8 cellular contexts compared by ENCODE assay signal in the genomic region with DNA sequence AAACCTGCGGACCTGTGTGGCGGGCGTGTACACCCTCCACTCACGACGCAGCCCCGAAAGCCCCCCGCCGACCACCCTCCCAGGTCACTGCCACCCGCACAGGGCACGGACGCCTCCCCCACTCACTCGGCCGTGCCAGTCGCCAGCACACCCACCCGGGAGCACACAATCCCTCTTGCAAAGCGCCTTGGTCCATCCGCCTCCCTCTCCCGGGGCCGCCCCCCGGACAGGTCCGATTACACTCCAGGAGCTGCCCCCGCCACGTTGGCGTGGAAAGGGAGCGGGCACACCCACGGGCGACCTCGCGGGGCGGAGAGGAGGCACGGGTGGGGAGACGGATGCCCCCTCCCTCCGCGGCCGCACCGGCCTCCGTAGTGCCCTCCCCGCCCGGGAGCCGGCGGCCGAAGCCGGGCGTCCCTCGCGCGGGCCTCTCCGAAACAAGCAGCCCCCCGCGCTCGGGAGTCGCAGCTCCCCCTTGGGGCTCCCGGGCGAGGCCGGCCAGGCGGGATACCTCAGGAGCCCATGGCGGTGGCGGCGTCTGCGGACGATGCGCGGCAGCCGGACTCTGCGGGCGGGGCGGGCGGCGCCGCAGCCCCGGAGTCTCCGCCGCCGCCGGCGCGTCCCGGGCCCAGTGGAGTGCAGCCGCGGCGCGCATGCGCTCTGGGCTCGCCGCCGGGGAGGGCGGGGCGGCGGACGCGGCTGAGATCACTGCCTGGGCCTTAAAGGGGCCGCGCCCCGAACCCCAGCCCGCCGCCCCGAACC. TPM values are rescaled to one million over a fixed set of nuclear protein-coding genes. Genes with fewer than 3 reads are reported as not detected.
A peak's percentile ranks its signal among the peaks of the same experiment; 100 is the strongest.
DNase-seq lines count a peak whose midpoint lies in the region; ATAC-seq and TF ChIP-seq lines count a peak whose summit lies in the region.

Gene TMEM184B (minus strand): TSS at position 638 of the 762 bp plus-strand sequence. CDS start 25,049 bp downstream, outside the sequence.

- under 1% methylated on average over 97 of the region's 97 CpGs for WGBS in liver

- ATAC-seq in HG02571 (IDR thresholded peaks at IDR 0.05; ENCODE audit: unreplicated experiment): peak; percentile 66
- ATAC-seq in GM21786 (IDR thresholded peaks at IDR 0.05; ENCODE audit: unreplicated experiment): no peak

- peak within 1 kb of the TSS; percentile 40 to 81 for H3K9ac ChIP-seq in liver (ENCODE audit: low read depth in 1 of 2, low read length in 2 of 2)

- H3K27me3 ChIP-seq in liver (ENCODE audit: control insufficient read depth in 4 of 4, insufficient read depth in 4 of 4, low read length in 3 of 4): no peaks in the 10 kb centered on the region

- peak in 1 of 2 donors; percentile 5 for TF ChIP-seq RAD21 in liver (IDR thresholded peaks at IDR 0.05)

- H3K4me3 ChIP-seq in GM12865 (ENCODE audit: low read depth, low read length): peak within 1 kb of the TSS; percentile 78
- peak within 1 kb of the TSS; percentile 38 to 96 (median 69) for H3K4me3 ChIP-seq in liver (ENCODE audit: low read depth in 1 of 3, low read length in 3 of 3)

- H3K36me3 ChIP-seq in liver (ENCODE audit: control insufficient read depth in 4 of 4, insufficient read depth in 3 of 4, low read depth in 1 of 4, low read length in 3 of 4): peaks cover 0 to 3% (median 0%) of the 10 kb centered on the region in 4 donors

- peaks cover 6 to 18% (median 11%) of the 10 kb centered on the region in 4 donors for H3K4me1 ChIP-seq in liver (ENCODE audit: control insufficient read depth in 4 of 4, insufficient read depth in 4 of 4, low read length in 3 of 4)

- no peaks in the 10 kb centered on the region for H3K9me3 ChIP-seq in liver (ENCODE audit: control insufficient read depth in 4 of 4, low read length in 3 of 4)

- H3K27ac ChIP-seq in liver (ENCODE audit: low read depth in 1 of 2, low read length in 2 of 2): peak within 1 kb of the TSS; percentile 60 to 69

- no peak for TF ChIP-seq CTCF in GM12865 (IDR thresholded peaks at IDR 0.05; ENCODE audit: insufficient read depth, low read depth, low read length, missing control alignments)
- no peak for TF ChIP-seq CTCF in liver (IDR thresholded peaks at IDR 0.05; ENCODE audit: low read depth, low read length, missing input control)

- DNase-seq in GM12865 (ENCODE audit: low read depth): peak; percentile 83
- DNase-seq in NCI-H2171 treated with DMSO at 0.1 percent for 48 hours (lab: John Stamatoyannopoulos, UW): peak; percentile 62
- DNase-seq in activated CD4-positive, alpha-beta T cell treated with anti-CD3 and anti-CD28 coated beads, Interleukin-2, amount 50 U/mL, for 4 hours: peak; percentile 70 to 73
- peak in 1 of 2 donors; percentile 75 for DNase-seq in dermis microvascular lymphatic vessel endothelial cell (ENCODE audit: low read depth in 2 of 2)
- peak; percentile 78 to 82 for DNase-seq in stimulated activated CD4-positive, alpha-beta T cell treated with anti-CD3 and anti-CD28 coated beads, Interleukin-2, amount 100 ng/mL, for 48 hours

TF ChIP-seq in liver, 16 proteins besides CTCF, POLR2A, EP300 and RAD21:
- TF ChIP-seq HNF4G (IDR thresholded peaks at IDR 0.05) (no peak), YY1 (IDR thresholded peaks at IDR 0.05) (no peak), JUND (IDR thresholded peaks at IDR 0.05) (no peak), HNF4A (conservative IDR thresholded peaks at IDR 0.05) (no peak), SP1 (IDR thresholded peaks at IDR 0.05) (no peak), EGR1 (IDR thresholded peaks at IDR 0.05; ENCODE audit: low read depth in 2 of 2) (no peak), FOXA2 (IDR thresholded peaks at IDR 0.05) (no peak), TAF1 (conservative IDR thresholded peaks at IDR 0.05) (no peak), GABPA (IDR thresholded peaks at IDR 0.05 in 1 of 2, conservative IDR thresholded peaks at IDR 0.05 in 1 of 2) (no peak), RXRA (IDR thresholded peaks at IDR 0.05) (no peak), MAX (IDR thresholded peaks at IDR 0.05) (no peak), FOXA1 (IDR thresholded peaks at IDR 0.05) (no peak), NR2F2 (IDR thresholded peaks at IDR 0.05) (no peak)
- TF ChIP-seq, protein P1, sequence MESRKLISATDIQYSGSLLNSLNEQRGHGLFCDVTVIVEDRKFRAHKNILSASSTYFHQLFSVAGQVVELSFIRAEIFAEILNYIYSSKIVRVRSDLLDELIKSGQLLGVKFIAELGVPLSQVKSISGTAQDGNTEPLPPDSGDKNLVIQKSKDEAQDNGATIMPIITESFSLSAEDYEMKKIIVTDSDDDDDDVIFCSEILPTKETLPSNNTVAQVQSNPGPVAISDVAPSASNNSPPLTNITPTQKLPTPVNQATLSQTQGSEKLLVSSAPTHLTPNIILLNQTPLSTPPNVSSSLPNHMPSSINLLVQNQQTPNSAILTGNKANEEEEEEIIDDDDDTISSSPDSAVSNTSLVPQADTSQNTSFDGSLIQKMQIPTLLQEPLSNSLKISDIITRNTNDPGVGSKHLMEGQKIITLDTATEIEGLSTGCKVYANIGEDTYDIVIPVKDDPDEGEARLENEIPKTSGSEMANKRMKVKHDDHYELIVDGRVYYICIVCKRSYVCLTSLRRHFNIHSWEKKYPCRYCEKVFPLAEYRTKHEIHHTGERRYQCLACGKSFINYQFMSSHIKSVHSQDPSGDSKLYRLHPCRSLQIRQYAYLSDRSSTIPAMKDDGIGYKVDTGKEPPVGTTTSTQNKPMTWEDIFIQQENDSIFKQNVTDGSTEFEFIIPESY (IDR thresholded peaks at IDR 0.05): no peak
- TF ChIP-seq, protein P2, sequence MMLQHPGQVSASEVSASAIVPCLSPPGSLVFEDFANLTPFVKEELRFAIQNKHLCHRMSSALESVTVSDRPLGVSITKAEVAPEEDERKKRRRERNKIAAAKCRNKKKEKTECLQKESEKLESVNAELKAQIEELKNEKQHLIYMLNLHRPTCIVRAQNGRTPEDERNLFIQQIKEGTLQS (IDR thresholded peaks at IDR 0.05): no peak
- TF ChIP-seq, protein P3, sequence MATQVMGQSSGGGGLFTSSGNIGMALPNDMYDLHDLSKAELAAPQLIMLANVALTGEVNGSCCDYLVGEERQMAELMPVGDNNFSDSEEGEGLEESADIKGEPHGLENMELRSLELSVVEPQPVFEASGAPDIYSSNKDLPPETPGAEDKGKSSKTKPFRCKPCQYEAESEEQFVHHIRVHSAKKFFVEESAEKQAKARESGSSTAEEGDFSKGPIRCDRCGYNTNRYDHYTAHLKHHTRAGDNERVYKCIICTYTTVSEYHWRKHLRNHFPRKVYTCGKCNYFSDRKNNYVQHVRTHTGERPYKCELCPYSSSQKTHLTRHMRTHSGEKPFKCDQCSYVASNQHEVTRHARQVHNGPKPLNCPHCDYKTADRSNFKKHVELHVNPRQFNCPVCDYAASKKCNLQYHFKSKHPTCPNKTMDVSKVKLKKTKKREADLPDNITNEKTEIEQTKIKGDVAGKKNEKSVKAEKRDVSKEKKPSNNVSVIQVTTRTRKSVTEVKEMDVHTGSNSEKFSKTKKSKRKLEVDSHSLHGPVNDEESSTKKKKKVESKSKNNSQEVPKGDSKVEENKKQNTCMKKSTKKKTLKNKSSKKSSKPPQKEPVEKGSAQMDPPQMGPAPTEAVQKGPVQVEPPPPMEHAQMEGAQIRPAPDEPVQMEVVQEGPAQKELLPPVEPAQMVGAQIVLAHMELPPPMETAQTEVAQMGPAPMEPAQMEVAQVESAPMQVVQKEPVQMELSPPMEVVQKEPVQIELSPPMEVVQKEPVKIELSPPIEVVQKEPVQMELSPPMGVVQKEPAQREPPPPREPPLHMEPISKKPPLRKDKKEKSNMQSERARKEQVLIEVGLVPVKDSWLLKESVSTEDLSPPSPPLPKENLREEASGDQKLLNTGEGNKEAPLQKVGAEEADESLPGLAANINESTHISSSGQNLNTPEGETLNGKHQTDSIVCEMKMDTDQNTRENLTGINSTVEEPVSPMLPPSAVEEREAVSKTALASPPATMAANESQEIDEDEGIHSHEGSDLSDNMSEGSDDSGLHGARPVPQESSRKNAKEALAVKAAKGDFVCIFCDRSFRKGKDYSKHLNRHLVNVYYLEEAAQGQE (IDR thresholded peaks at IDR 0.05): no peak

RNA-seq across cellular contexts. Expression of gene TMEM184B, which starts in this region (rescaled TPM):
- total RNA-seq in dermis microvascular lymphatic vessel endothelial cell (25.4 and 32.9 TPM in 2 replicates), liver (10 to 100 TPM in 1 of 2 donors, 1 to 10 TPM in 1; 9.1 to 12.6 TPM)
- polyA plus RNA-seq in liver: 10 to 100 TPM in 1 of 2 donors, 1 to 10 TPM in 1; 7.5 to 10.8 TPM
